36 cellular contexts compared by ENCODE assay signal in genomic region chr13:50847501-50847900, GRCh38. TPM values are rescaled to one million over a fixed set of nuclear protein-coding genes. Genes with fewer than 3 reads are reported as not detected.
"Had no signal": no experiment of that assay in that cellular context is flagged by ENCODE, and none has a peak within 500 bp of the region (broad histone marks: within the 10 kb centered on the region; RNA-seq: fewer than 3 reads in every experiment).

No MANE protein-coding gene starts in this region.

- H3K4me1 ChIP-seq: breast epithelium had no signal

- H3K4me2 ChIP-seq: PC-9 had no signal

- H2AFZ ChIP-seq: PC-9 had no signal

- H3K36me3 ChIP-seq: ascending aorta, breast epithelium, MG63 had no signal

- FAIRE-seq: RCC 7860 had no signal

- ATAC-seq: body of pancreas, Right ventricle myocardium inferior, SK-N-SH treated with all-trans-retinoic acid at 6 μM for 48 hours had no signal

- H3K4me3 ChIP-seq: ascending aorta, body of pancreas, breast epithelium, MG63, PC-9 had no signal

- DNase-seq: activated B cell treated with CpG ODN at 0.5 μM for 24 hours; activated CD4-positive, alpha-beta memory T cell treated with anti-CD3 and anti-CD28 coated beads for 36 hours; activated CD4-positive, alpha-beta T cell treated with anti-CD3 and anti-CD28 coated beads for 4 hours; activated CD4-positive, alpha-beta T cell treated with anti-CD3 and anti-CD28 coated beads, Interleukin-2, amount 50 U/mL, for 1 hour; activated CD4-positive, CD25-positive, alpha-beta regulatory T cell treated with anti-CD3 and anti-CD28 coated beads, Interleukin-2, amount 50 U/mL, for 72 hours; activated CD8-positive, alpha-beta memory T cell treated with anti-CD3 and anti-CD28 coated beads, Interleukin-2, amount 50 U/mL, for 4 hours; activated effector memory CD4-positive, alpha-beta T cell treated with anti-CD3 and anti-CD28 coated beads, Interleukin-2, amount 50 U/mL, for 16 hours; activated naive CD4-positive, alpha-beta T cell; activated naive CD8-positive, alpha-beta T cell treated with anti-CD3 and anti-CD28 coated beads, Interleukin-2, amount 10 ng/mL, durations not matched to agents 7 days and 5 days; activated T-cell treated with anti-CD3 and anti-CD28 coated beads, Interleukin-2, amount 50 U/mL, for 48 hours; amygdala; body of pancreas; central memory CD4-positive, alpha-beta T cell; Karpas-422; MG63; NCI-H1048; NCI-H1436 treated with DMSO at 0.1 percent for 48 hours; NCI-H1694 treated with DMSO at 0.1 percent for 48 hours; NCI-H2029; NCI-H345; NCI-H510A; NCI-H526; NCI-H748 treated with DMSO at 0.1 percent for 48 hours; NK-92 treated with Interleukin-12 subunit alpha and Interleukin-12 subunit beta, amount 100 ng/mL, for 24 hours; PC-9; SIG-M5; T-helper 1 cell; T-helper 9 cell had no signal

- H3K27ac ChIP-seq: ascending aorta, body of pancreas, breast epithelium, PC-9, RWPE1, VCaP had no signal

- H3K27me3 ChIP-seq: ascending aorta, MG63 had no signal

- H3K9me3 ChIP-seq: ascending aorta, body of pancreas, breast epithelium, MG63 had no signal

RNA-seq across cellular contexts. Expression of gene DLEU7, which starts 4.0 kb away (rescaled TPM):
- total RNA-seq: activated B cell treated with CpG ODN at 0.5 μM for 24 hours; activated CD4-positive, alpha-beta memory T cell treated with anti-CD3 and anti-CD28 coated beads for 36 hours; activated naive CD8-positive, alpha-beta T cell treated with anti-CD3 and anti-CD28 coated beads, Interleukin-2, amount 10 ng/mL, durations not matched to agents 7 days and 5 days; ascending aorta; body of pancreas; PC-9; Right ventricle myocardium inferior; SK-MEL-5 had no signal
